Comparison of ENCODE assay signal across 9 cellular contexts in genomic region chrX:154775611-154776349, GRCh38. TPM values are rescaled to one million over a fixed set of nuclear protein-coding genes. Genes with fewer than 3 reads are reported as not detected.
DNase-seq lines count a peak whose midpoint lies in the region; ATAC-seq and TF ChIP-seq lines count a peak whose summit lies in the region.
"Had no signal": no experiment of that assay in that cellular context is flagged by ENCODE, and none has a peak within 500 bp of the region (broad histone marks: within the 10 kb centered on the region; RNA-seq: fewer than 3 reads in every experiment).

No MANE protein-coding gene starts in this region.

- H3K27ac ChIP-seq in breast epithelium, result no peak overlapping the region
- H3K27ac ChIP-seq in heart right ventricle, result no peak overlapping the region
- peak overlapping the region; percentile 18 for H3K27ac ChIP-seq in thymus (ENCODE audit: low read depth)
- no peak overlapping the region for H3K27ac ChIP-seq in SJCRH30
- H3K27ac ChIP-seq: adrenal gland had no signal

- no peak for TF ChIP-seq CTCF in MCF 10A (IDR thresholded peaks at IDR 0.05; ENCODE audit: unreplicated experiment)
- TF ChIP-seq CTCF in breast epithelium (IDR thresholded peaks at IDR 0.05), result no peak
- TF ChIP-seq CTCF in heart right ventricle (IDR thresholded peaks at IDR 0.05), result no peak

- BruUV-seq in MCF 10A (replicated peaks; lab: Mats Ljungman, UMichigan), result no TSS peak

- no peak overlapping the region for H3K4me3 Mint-ChIP-seq in MCF 10A (ENCODE audit: unreplicated experiment)
- H3K4me3 Mint-ChIP-seq in activated CD4-positive, alpha-beta memory T cell treated with anti-CD3 and anti-CD28 coated beads, Interleukin-2, amount 10 ng/mL, durations not matched to agents 7 days and 5 days, result no peak overlapping the region

- peaks cover 77% of the 10 kb centered on the region for H3K36me3 Mint-ChIP-seq in MCF 10A (ENCODE audit: insufficient read depth, unreplicated experiment)
- peaks cover 64% of the 10 kb centered on the region for H3K36me3 Mint-ChIP-seq in activated CD4-positive, alpha-beta memory T cell treated with anti-CD3 and anti-CD28 coated beads, Interleukin-2, amount 10 ng/mL, durations not matched to agents 7 days and 5 days (ENCODE audit: low read depth)

- peaks cover 0 to 6% of the 10 kb centered on the region in 2 donors for H3K27me3 ChIP-seq in breast epithelium
- no peaks in the 10 kb centered on the region for H3K27me3 ChIP-seq in heart right ventricle
- H3K27me3 ChIP-seq in thymus (ENCODE audit: control insufficient read depth, insufficient read depth), result no peaks in the 10 kb centered on the region
- H3K27me3 ChIP-seq in SJCRH30, result no peaks in the 10 kb centered on the region
- H3K27me3 ChIP-seq: adrenal gland had no signal

- no peaks in the 10 kb centered on the region for H3K4me1 Mint-ChIP-seq in MCF 10A (ENCODE audit: insufficient read depth, unreplicated experiment)
- H3K4me1 Mint-ChIP-seq in activated CD4-positive, alpha-beta memory T cell treated with anti-CD3 and anti-CD28 coated beads, Interleukin-2, amount 10 ng/mL, durations not matched to agents 7 days and 5 days, result peaks cover 22% of the 10 kb centered on the region

- H3K9me3 Mint-ChIP-seq in MCF 10A (ENCODE audit: unreplicated experiment), result no peaks in the 10 kb centered on the region
- no peaks in the 10 kb centered on the region for H3K9me3 Mint-ChIP-seq in activated CD4-positive, alpha-beta memory T cell treated with anti-CD3 and anti-CD28 coated beads, Interleukin-2, amount 10 ng/mL, durations not matched to agents 7 days and 5 days

- intact Hi-C loops in MCF 10A (cut with micrococcal nuclease), result no loop called here
- intact Hi-C loops in breast epithelium (cut with DNase I; ENCODE audit: low total_unique reads), result no loop called here
- intact Hi-C loops in heart right ventricle (cut with DNase I), result no loop called here

- TF ChIP-seq POLR2A in breast epithelium (IDR thresholded peaks at IDR 0.05), result no peak

- ATAC-seq in heart right ventricle (peak; percentile 69 to 94 (median 85)), GM21367 (IDR thresholded peaks at IDR 0.05; ENCODE audit: unreplicated experiment) (no peak)

- WGBS in heart right ventricle, 2 donors, result 72 to 78% methylated on average over 13 of the region's 13 CpGs
- 96% methylated on average over 13 of the region's 13 CpGs for WGBS in thymus

- H3K4me3 ChIP-seq in breast epithelium (no peak overlapping the region), heart right ventricle (no peak overlapping the region), thymus (ENCODE audit: low read length) (no peak overlapping the region), SJCRH30 (no peak overlapping the region)
- H3K4me3 ChIP-seq: adrenal gland had no signal

- H3K36me3 ChIP-seq in breast epithelium (no peaks in the 10 kb centered on the region), heart right ventricle (peaks cover 0 to 90% (median 6%) of the 10 kb centered on the region in 9 donors), thymus (ENCODE audit: control insufficient read depth, insufficient read depth) (peaks cover 58% of the 10 kb centered on the region), SJCRH30 (peaks cover 37% of the 10 kb centered on the region)

- CTCF ChIA-PET in MCF 10A (lab: Yijun Ruan, JAX), result interaction anchor here (0.9 to 1.1 kb wide), 2 partner anchors 11 to 27 kb away, joined by 3 to 4 read pairs; no protein-coding TSS in a partner anchor
- CTCF ChIA-PET in activated CD4-positive, alpha-beta memory T cell treated with anti-CD3 and anti-CD28 coated beads, Interleukin-2, amount 10 ng/mL, durations not matched to agents 7 days and 5 days (lab: Charles Lee), result no interaction called here

- H3K9me3 ChIP-seq in breast epithelium (no peaks in the 10 kb centered on the region), heart right ventricle (peaks cover 0 to 7% (median 0%) of the 10 kb centered on the region in 11 donors), thymus (ENCODE audit: control insufficient read depth) (no peaks in the 10 kb centered on the region), SJCRH30 (replicated peaks) (no peaks in the 10 kb centered on the region)
- H3K9me3 ChIP-seq: adrenal gland had no signal

- H3K4me1 ChIP-seq in breast epithelium, result no peaks in the 10 kb centered on the region
- H3K4me1 ChIP-seq in heart right ventricle, result no peaks in the 10 kb centered on the region
- no peaks in the 10 kb centered on the region for H3K4me1 ChIP-seq in thymus (ENCODE audit: control insufficient read depth, insufficient read depth, low read length)
- H3K4me1 ChIP-seq in SJCRH30, result no peaks in the 10 kb centered on the region

- peaks cover 11% of the 10 kb centered on the region for H3K27me3 Mint-ChIP-seq in MCF 10A (ENCODE audit: insufficient read depth, unreplicated experiment)
- H3K27me3 Mint-ChIP-seq in activated CD4-positive, alpha-beta memory T cell treated with anti-CD3 and anti-CD28 coated beads, Interleukin-2, amount 10 ng/mL, durations not matched to agents 7 days and 5 days, result no peaks in the 10 kb centered on the region

- H3K27ac Mint-ChIP-seq in MCF 10A (ENCODE audit: low read depth, unreplicated experiment), result no peak overlapping the region
- peak overlapping the region; percentile 45 for H3K27ac Mint-ChIP-seq in activated CD4-positive, alpha-beta memory T cell treated with anti-CD3 and anti-CD28 coated beads, Interleukin-2, amount 10 ng/mL, durations not matched to agents 7 days and 5 days

- DNase-seq in MCF 10A (ENCODE audit: unreplicated experiment), result peak; percentile 69
- DNase-seq in breast epithelium (ENCODE audit: low spot score in 2 of 2), result no peak
- DNase-seq in activated CD4-positive, alpha-beta memory T cell treated with anti-CD3 and anti-CD28 coated beads, Interleukin-2, amount 10 ng/mL, durations not matched to agents 7 days and 5 days, result no peak
- peak in 1 of 2 donors; percentile 14 for DNase-seq in heart right ventricle
- no peak for DNase-seq in SJCRH30
- DNase-seq in NCI-H1048 (lab: John Stamatoyannopoulos, UW), result no peak

- POLR2A ChIA-PET in MCF 10A (lab: Yijun Ruan, JAX), result interaction anchor here (0.9 to 3.3 kb wide), 4 partner anchors 12 to 49 kb away, joined by 3 to 14 read pairs (median 4); no protein-coding TSS in a partner anchor
- POLR2A ChIA-PET in activated CD4-positive, alpha-beta memory T cell treated with anti-CD3 and anti-CD28 coated beads, Interleukin-2, amount 10 ng/mL, durations not matched to agents 7 days and 5 days (lab: Charles Lee), result interaction anchor here (1.1 to 1.5 kb wide), 2 partner anchors 12 to 24 kb away, joined by 3 to 5 read pairs; no protein-coding TSS in a partner anchor

RNA-seq across cellular contexts. Expression of gene DKC1, which starts 13.1 kb away (rescaled TPM):
- total RNA-seq in MCF 10A (2022) (149 and 196 TPM in 2 replicates), breast epithelium (10 to 100 TPM; 23.2 to 41.0 (median 40.5) TPM), heart right ventricle (10 to 100 TPM; 18.8 to 31.9 (median 26.6) TPM)
- total RNA-seq in activated CD4-positive, alpha-beta memory T cell treated with anti-CD3 and anti-CD28 coated beads, Interleukin-2, amount 10 ng/mL, durations not matched to agents 7 days and 5 days, result 10 to 100 TPM; 46.8 to 50.4 TPM
- polyA plus RNA-seq in heart right ventricle (10 to 100 TPM; 25.0 to 25.5 TPM), thymus (34.0 TPM)
- 91.0 and 97.8 TPM in 2 replicates for total RNA-seq in SJCRH30 (2014; rRNA removed; shearing (Covaris generic))

RNA-seq across cellular contexts. Expression of gene GAB3, which starts 24.9 kb away (rescaled TPM):
- 2.0 and 2.1 TPM in 2 replicates for total RNA-seq in MCF 10A (2022)
- 1 to 10 TPM; 3.9 to 8.5 (median 5.3) TPM for total RNA-seq in breast epithelium
- total RNA-seq in activated CD4-positive, alpha-beta memory T cell treated with anti-CD3 and anti-CD28 coated beads, Interleukin-2, amount 10 ng/mL, durations not matched to agents 7 days and 5 days, result 10 to 100 TPM; 10.5 to 12.0 TPM
- 10 to 100 TPM; 13.6 to 32.1 (median 22.0) TPM for total RNA-seq in heart right ventricle
- polyA plus RNA-seq in heart right ventricle, result 10 to 100 TPM in 1 of 2 donors, 1 to 10 TPM in 1; 5.9 to 25.2 TPM
- polyA plus RNA-seq in thymus, result 5.0 TPM
- 0.03 TPM in 1 of 2 replicates, not detected in the other for total RNA-seq in SJCRH30 (2014; rRNA removed; shearing (Covaris generic))

RNA-seq across cellular contexts. Expression of gene MPP1, which starts 29.5 kb away (rescaled TPM):
- total RNA-seq in MCF 10A (2022) (11.8 and 12.7 TPM in 2 replicates), breast epithelium (10 to 100 TPM; 19.3 to 55.4 (median 24.3) TPM), heart right ventricle (10 to 100 TPM; 31.8 to 50.6 (median 40.3) TPM)
- total RNA-seq in activated CD4-positive, alpha-beta memory T cell treated with anti-CD3 and anti-CD28 coated beads, Interleukin-2, amount 10 ng/mL, durations not matched to agents 7 days and 5 days, result 10 to 100 TPM; 26.5 to 29.8 TPM
- polyA plus RNA-seq in heart right ventricle (10 to 100 TPM; 18.4 to 20.8 TPM), thymus (70.0 TPM)
- total RNA-seq in SJCRH30 (2014; rRNA removed; shearing (Covaris generic)), result 0.43 TPM in 1 of 2 replicates, not detected in the other

RNA-seq across cellular contexts. Expression of gene SMIM9, which starts 58.7 kb away (rescaled TPM):
- total RNA-seq in MCF 10A (2022) (not detected in 2 replicates), breast epithelium (not detected), heart right ventricle (under 1 TPM in 3 of 10 donors, not detected in 7; 0.28 to 0.47 (median 0.28) TPM)
- total RNA-seq in activated CD4-positive, alpha-beta memory T cell treated with anti-CD3 and anti-CD28 coated beads, Interleukin-2, amount 10 ng/mL, durations not matched to agents 7 days and 5 days, result not detected
- polyA plus RNA-seq in heart right ventricle (not detected), thymus (0.07 TPM)
- not detected in 2 replicates for total RNA-seq in SJCRH30 (2014; rRNA removed; shearing (Covaris generic))
- total RNA-seq: adrenal gland had no signal
- polyA plus RNA-seq: adrenal gland had no signal
